In the genomic region with DNA sequence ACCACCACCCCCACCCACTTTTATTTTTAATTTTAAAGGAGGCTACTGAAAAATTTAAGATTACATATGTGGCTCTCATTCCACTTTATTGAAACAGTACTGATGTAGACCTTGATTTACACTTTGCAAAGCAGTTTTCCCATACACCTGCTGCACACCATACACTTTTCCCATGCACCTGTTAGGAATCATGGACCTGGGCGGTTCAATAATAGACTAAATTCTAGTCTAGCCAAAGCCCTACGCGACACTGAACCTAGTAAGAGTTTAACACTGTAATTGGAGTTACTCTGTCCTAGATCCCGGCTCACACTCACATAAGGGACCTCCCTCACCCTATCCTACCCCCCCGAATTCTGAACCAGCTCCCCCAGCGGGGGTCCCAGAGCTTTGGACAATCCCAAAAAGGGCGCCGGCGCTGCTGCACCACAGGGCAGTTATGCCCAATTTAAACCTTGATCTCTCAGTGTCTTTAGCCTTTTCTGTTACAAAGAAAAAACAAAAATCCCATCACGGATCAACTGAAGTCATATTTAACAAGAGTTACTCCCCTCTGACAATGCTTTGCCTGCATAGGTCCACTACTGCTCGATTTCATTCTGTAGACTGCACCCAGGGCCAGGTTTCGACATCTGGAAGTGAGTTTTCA, we compare ENCODE assay signal across 8 cellular contexts. TPM values are rescaled to one million over a fixed set of nuclear protein-coding genes. Genes with fewer than 3 reads are reported as not detected.
A peak's percentile ranks its signal among the peaks of the same experiment; 100 is the strongest.
DNase-seq lines count a peak whose midpoint lies in the region; ATAC-seq, FAIRE-seq and TF ChIP-seq lines count a peak whose summit lies in the region.

No MANE protein-coding gene starts in this region.

- peak overlapping the region; percentile 78 for H2AFZ ChIP-seq in Loucy (ENCODE audit: low read length)

- H3F3A ChIP-seq in Loucy (ENCODE audit: low read depth), result no peaks in the 10 kb centered on the region

- DNase-seq in GM06990 (ENCODE audit: extremely low read depth, insufficient read length), result no peak
- no peak for DNase-seq in bronchial epithelial cell (ENCODE audit: low read depth)
- DNase-seq in RCC 7860 (ENCODE audit: low spot score), result no peak
- DNase-seq in SW480 (ENCODE audit: low spot score), result no peak
- DNase-seq in activated CD4-positive, alpha-beta T cell treated with anti-CD3 and anti-CD28 coated beads, Interleukin-2, amount 50 U/mL, for 1 hour, result no peak

- H4K20me1 ChIP-seq in Loucy (ENCODE audit: insufficient read depth, low read length, poor library complexity, severe bottlenecking), result peaks cover 19% of the 10 kb centered on the region

- H3K4me3 ChIP-seq in GM06990 (replicated peaks; ENCODE audit: low read depth, low read length) (peak overlapping the region; percentile 62), Loucy (ENCODE audit: low read length, poor library complexity, severe bottlenecking) (peak overlapping the region; percentile 73), bronchial epithelial cell (ENCODE audit: low read depth, low read length) (peak overlapping the region; percentile 76), mononuclear cell (ENCODE audit: low read length) (peak overlapping the region; percentile 38)

- no peaks in the 10 kb centered on the region for H3K9me2 ChIP-seq in Loucy (replicated peaks; ENCODE audit: low read depth, low read length)

- H3K4me1 ChIP-seq in Loucy (ENCODE audit: insufficient read depth, low read length, poor library complexity, severe bottlenecking) (peaks cover 29% of the 10 kb centered on the region), mononuclear cell (ENCODE audit: insufficient read depth, low read length) (peaks cover 31% of the 10 kb centered on the region)

- TF ChIP-seq CTCF in GM06990 (IDR thresholded peaks at IDR 0.05; ENCODE audit: insufficient read depth, low read length, poor library complexity, severe bottlenecking), result no peak
- no peak for TF ChIP-seq CTCF in Loucy (conservative IDR thresholded peaks at IDR 0.05; ENCODE audit: low read length)
- TF ChIP-seq CTCF in bronchial epithelial cell (IDR thresholded peaks at IDR 0.05; ENCODE audit: insufficient read depth, low read length, severe bottlenecking), result no peak

- no peaks in the 10 kb centered on the region for H3K36me3 ChIP-seq in GM06990 (ENCODE audit: control insufficient read depth, insufficient read depth, low read length)
- H3K36me3 ChIP-seq in Loucy (ENCODE audit: insufficient read depth, low read length), result no peaks in the 10 kb centered on the region
- H3K36me3 ChIP-seq in bronchial epithelial cell (ENCODE audit: control insufficient read depth, insufficient read depth, low read length), result no peaks in the 10 kb centered on the region

- H3K9me3 ChIP-seq in Loucy (ENCODE audit: insufficient read depth, low read depth, low read length) (no peaks in the 10 kb centered on the region), mononuclear cell (ENCODE audit: low read depth, low read length) (no peaks in the 10 kb centered on the region)

- FAIRE-seq in bronchial epithelial cell (lab: Jason Lieb, UNC) (no peak), RCC 7860 (lab: Jason Lieb, UNC) (no peak)

- H3K9ac ChIP-seq in Loucy (ENCODE audit: low read depth, low read length, poor library complexity, severe bottlenecking), result peak overlapping the region; percentile 69

- peaks cover 21% of the 10 kb centered on the region for H3K79me2 ChIP-seq in Loucy (ENCODE audit: insufficient read depth, low read length)

- peak; percentile 5 for ATAC-seq in GM21786 (IDR thresholded peaks at IDR 0.05; ENCODE audit: unreplicated experiment)

- H3K27me3 ChIP-seq in GM06990 (replicated peaks; ENCODE audit: control insufficient read depth, insufficient read depth, low read length), result no peaks in the 10 kb centered on the region
- no peaks in the 10 kb centered on the region for H3K27me3 ChIP-seq in Loucy (ENCODE audit: insufficient read depth, low read length, poor library complexity, severe bottlenecking)
- no peaks in the 10 kb centered on the region for H3K27me3 ChIP-seq in bronchial epithelial cell (ENCODE audit: control insufficient read depth, insufficient read depth, low read length)
- H3K27me3 ChIP-seq in mononuclear cell (ENCODE audit: insufficient read depth, low read length), result no peaks in the 10 kb centered on the region

- H3K4me2 ChIP-seq in Loucy (ENCODE audit: low read depth, low read length, poor library complexity, severe bottlenecking), result peak overlapping the region; percentile 99

RNA-seq across cellular contexts. Expression of gene GCLC, which starts 2.4 kb away (rescaled TPM):
- total RNA-seq in bronchial epithelial cell (74.8 and 90.9 TPM in 2 replicates), mononuclear cell (19.5 TPM)
